In genomic region chr7:66326501-66327180, GRCh38 we compare ENCODE assay signal across 13 cellular contexts.
A peak's percentile ranks its signal among the peaks of the same experiment; 100 is the strongest.
DNase-seq lines count a peak whose midpoint lies in the region; ATAC-seq and TF ChIP-seq lines count a peak whose summit lies in the region.
"Had no signal": no experiment of that assay in that cellular context is flagged by ENCODE, and none has a peak within 500 bp of the region (broad histone marks: within the 10 kb centered on the region; RNA-seq: fewer than 3 reads in every experiment).

No MANE protein-coding gene starts in this region.

- ATAC-seq in GM21390 (IDR thresholded peaks at IDR 0.05; ENCODE audit: unreplicated experiment) = no peak
- ATAC-seq in T-helper 17 cell = no peak

- H3K4me1 ChIP-seq in ascending aorta = peaks cover 0 to 7% of the 10 kb centered on the region in 2 donors

- H3K9me3 ChIP-seq in ascending aorta = no peaks in the 10 kb centered on the region
- H3K9me3 ChIP-seq in T-helper 17 cell (ENCODE audit: control insufficient read depth, low read length, poor library complexity, severe bottlenecking) = no peaks in the 10 kb centered on the region
- H3K9me3 ChIP-seq: gastrocnemius medialis, tibial artery had no signal

- H3K27me3 Mint-ChIP-seq in osteocyte (ENCODE audit: unreplicated experiment) (no peaks in the 10 kb centered on the region), T-helper 17 cell (peaks cover 17% of the 10 kb centered on the region)

- no peak overlapping the region for H3K4me3 ChIP-seq in ascending aorta
- H3K4me3 ChIP-seq: gastrocnemius medialis, tibial artery had no signal

- H3K4me3 Mint-ChIP-seq in osteocyte (ENCODE audit: unreplicated experiment) = peak overlapping the region; percentile 0
- no peak overlapping the region for H3K4me3 Mint-ChIP-seq in T-helper 17 cell
- H3K4me3 Mint-ChIP-seq: neural crest cell; T-helper 2 cell treated with Interferon-gamma antibody and Interleukin-4, amounts not matched to agents 5 μg/mL and 100 μg/mL, for 36 hours had no signal

- DNase-seq in Daoy (ENCODE audit: low read depth) (peak; percentile 70), NCI-H226 (peak; percentile 85), dermis blood vessel endothelial cell (peak; percentile 57), osteocyte (ENCODE audit: extremely low spot score, unreplicated experiment) (no peak), ascending aorta (ENCODE audit: low spot score in 2 of 2) (no peak), Ammon's horn (ENCODE audit: low spot score) (no peak), T-helper 17 cell (no peak)
- DNase-seq: activated CD4-positive, alpha-beta T cell treated with anti-CD3 and anti-CD28 coated beads, Interleukin-2, amount 50 U/mL, for 48 hours; gastrocnemius medialis; tibial artery had no signal

- TF ChIP-seq CTCF in osteocyte (IDR thresholded peaks at IDR 0.05) (no peak), ascending aorta (IDR thresholded peaks at IDR 0.05) (no peak)

- intact Hi-C loops in ascending aorta (cut with DNase I) = no loop called here

- H3K4me1 Mint-ChIP-seq in osteocyte (ENCODE audit: unreplicated experiment) (peaks cover 29% of the 10 kb centered on the region), T-helper 17 cell (no peaks in the 10 kb centered on the region)
- H3K4me1 Mint-ChIP-seq: neural crest cell had no signal

- H3K27ac ChIP-seq in ascending aorta = no peak overlapping the region
- H3K27ac ChIP-seq: gastrocnemius medialis, tibial artery had no signal

- H3K27ac Mint-ChIP-seq in osteocyte (ENCODE audit: unreplicated experiment) (peak overlapping the region; percentile 48), T-helper 17 cell (no peak overlapping the region)
- H3K27ac Mint-ChIP-seq: T-helper 2 cell treated with Interferon-gamma antibody and Interleukin-4, amounts not matched to agents 5 μg/mL and 100 μg/mL, for 36 hours had no signal

- peaks cover 4% of the 10 kb centered on the region for H3K9me3 Mint-ChIP-seq in osteocyte (ENCODE audit: unreplicated experiment)
- H3K9me3 Mint-ChIP-seq: T-helper 2 cell treated with Interferon-gamma antibody and Interleukin-4, amounts not matched to agents 5 μg/mL and 100 μg/mL, for 36 hours had no signal

- H3K36me3 ChIP-seq in ascending aorta = no peaks in the 10 kb centered on the region
- H3K36me3 ChIP-seq: gastrocnemius medialis, tibial artery had no signal

- no peaks in the 10 kb centered on the region for H3K27me3 ChIP-seq in ascending aorta
- H3K27me3 ChIP-seq: gastrocnemius medialis, tibial artery had no signal

- H3K36me3 Mint-ChIP-seq in osteocyte (ENCODE audit: unreplicated experiment) (peaks cover 4% of the 10 kb centered on the region), T-helper 17 cell (ENCODE audit: low read depth) (no peaks in the 10 kb centered on the region)

Comparison
In these comparisons a context has a peak if more than half of its experiments do, and no peak if none do; other contexts are left out.
1. DNase-seq: peak in Daoy (single experiment), NCI-H226 (single experiment) and dermis blood vessel endothelial cell (single experiment); none in osteocyte (single experiment), ascending aorta (0 of 2), Ammon's horn (single experiment) and T-helper 17 cell (0 of 3).